ENCODE assay signal across 33 cellular contexts in the genomic region with DNA sequence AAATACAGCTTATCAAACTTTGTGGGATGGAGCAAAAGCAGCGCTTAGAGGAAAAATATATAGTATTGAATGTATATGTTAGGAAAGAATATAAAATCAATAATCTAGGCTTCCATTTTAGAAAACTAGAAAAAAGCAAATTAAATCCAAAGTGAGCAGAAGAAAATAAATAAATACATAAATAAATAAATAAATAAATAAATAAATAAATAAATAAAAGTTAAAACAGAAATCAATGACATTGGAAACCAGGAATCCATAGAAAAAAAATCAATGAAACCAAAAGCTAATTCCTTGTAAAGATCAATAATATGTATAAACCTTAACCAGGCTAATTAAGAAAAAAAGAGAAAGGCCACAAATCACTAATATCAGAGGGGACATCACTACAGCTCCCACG.
"Had no signal": no experiment of that assay in that cellular context is flagged by ENCODE, and none has a peak within 500 bp of the region (broad histone marks: within the 10 kb centered on the region; RNA-seq: fewer than 3 reads in every experiment).

No MANE protein-coding gene starts in this region.

- H3K27me3 ChIP-seq: adrenal gland, ascending aorta, brain microvascular endothelial cell, breast epithelium had no signal

- DNase-seq: activated B cell treated with CpG ODN at 0.5 μM for 24 hours; activated CD4-positive, alpha-beta memory T cell treated with anti-CD3 and anti-CD28 coated beads for 36 hours; activated CD4-positive, alpha-beta T cell treated with anti-CD3 and anti-CD28 coated beads for 4 hours; activated CD4-positive, alpha-beta T cell treated with anti-CD3 and anti-CD28 coated beads, Interleukin-2, amount 10 ng/mL, durations not matched to agents 24 days and 14 days; activated CD4-positive, alpha-beta T cell treated with anti-CD3 and anti-CD28 coated beads, Interleukin-2, amount 50 U/mL, for 1 hour; activated CD4-positive, alpha-beta T cell treated with anti-CD3 and anti-CD28 coated beads, Interleukin-2, amount 50 U/mL, for 4 hours; activated CD4-positive, CD25-positive, alpha-beta regulatory T cell treated with anti-CD3 and anti-CD28 coated beads, Interleukin-2, amount 50 U/mL, for 72 hours; activated CD8-positive, alpha-beta memory T cell treated with anti-CD3 and anti-CD28 coated beads, Interleukin-2, amount 50 U/mL, for 4 hours; activated CD8-positive, alpha-beta T cell treated with anti-CD3 and anti-CD28 coated beads for 36 hours; activated effector memory CD4-positive, alpha-beta T cell treated with anti-CD3 and anti-CD28 coated beads, Interleukin-2, amount 50 U/mL, for 16 hours; activated gamma-delta T cell treated with Interleukin-2 at 50 U/mL for 16 hours; activated naive CD4-positive, alpha-beta T cell; activated naive CD4-positive, alpha-beta T cell treated with anti-CD3 and anti-CD28 coated beads for 36 hours; activated naive CD4-positive, alpha-beta T cell treated with anti-CD3 and anti-CD28 coated beads, Interleukin-2, amount 50 U/mL, for 16 hours; activated naive CD8-positive, alpha-beta T cell treated with anti-CD3 and anti-CD28 coated beads for 36 hours; activated T-cell treated with anti-CD3 and anti-CD28 coated beads for 4 hours; activated T-cell treated with anti-CD3 and anti-CD28 coated beads, Interleukin-2, amount 50 U/mL, for 1 hour; activated T-cell treated with anti-CD3 and anti-CD28 coated beads, Interleukin-2, amount 50 U/mL, for 4 hours; activated T-cell treated with anti-CD3 and anti-CD28 coated beads, Interleukin-2, amount 50 U/mL, for 72 hours; adrenal gland; amygdala; anterior cingulate cortex; brain microvascular endothelial cell; central memory CD4-positive, alpha-beta T cell; T-helper 1 cell; T-helper 2 cell; T-helper 9 cell had no signal

- H3K4me3 ChIP-seq: adrenal gland, ascending aorta, breast epithelium had no signal

- H3K36me3 ChIP-seq: adrenal gland, ascending aorta, brain microvascular endothelial cell, breast epithelium had no signal

- H3K27ac ChIP-seq: adrenal gland, ascending aorta, brain microvascular endothelial cell, breast epithelium, VCaP had no signal

- ATAC-seq: activated CD8-positive, alpha-beta T cell treated with anti-CD3 and anti-CD28 coated beads for 36 hours; activated naive CD4-positive, alpha-beta T cell treated with anti-CD3 and anti-CD28 coated beads, Interleukin-2, amount 50 U/mL, for 72 hours; activated T-cell treated with anti-CD3 and anti-CD28 coated beads, Interleukin-2, amount 50 U/mL, for 4 hours; activated T-cell treated with anti-CD3 and anti-CD28 coated beads, Interleukin-2, amount 50 U/mL, for 72 hours; activated T-helper 17 cell treated with anti-CD3 and anti-CD28 coated beads, Interleukin-2, amount 50 U/mL, for 72 hours had no signal

- FAIRE-seq: TTC549 had no signal

- H3K9me3 ChIP-seq: adrenal gland, ascending aorta, breast epithelium had no signal

- H3K4me1 ChIP-seq: adrenal gland, ascending aorta, breast epithelium had no signal
